Comparison of ENCODE assay signal across 16 cellular contexts in genomic region chr7:126501617-126502016, GRCh38.
DNase-seq lines count a peak whose midpoint lies in the region; ATAC-seq and TF ChIP-seq lines count a peak whose summit lies in the region.
"Had no signal": no experiment of that assay in that cellular context is flagged by ENCODE, and none has a peak within 500 bp of the region (broad histone marks: within the 10 kb centered on the region; RNA-seq: fewer than 3 reads in every experiment).

No MANE protein-coding gene starts in this region.

- peak; percentile 62 for ATAC-seq in GM19023 (IDR thresholded peaks at IDR 0.05; ENCODE audit: unreplicated experiment)
- peak; percentile 71 for ATAC-seq in HG03066 (IDR thresholded peaks at IDR 0.05; ENCODE audit: low read depth, unreplicated experiment)
- ATAC-seq: K562 had no signal

- intact Hi-C loops in head of caudate nucleus (cut with DNase I), result no loop called here

- DNase-seq in DMS79 (lab: John Stamatoyannopoulos, UW) (peak; percentile 43), NCI-H345 treated with DMSO at 0.1 percent for 48 hours (lab: John Stamatoyannopoulos, UW; ENCODE audit: unreplicated experiment) (peak; percentile 22), RKO (ENCODE audit: low spot score) (no peak), AG08396 (ENCODE audit: low spot score) (no peak), osteocyte (ENCODE audit: extremely low spot score, unreplicated experiment) (no peak), head of caudate nucleus (no peak)
- DNase-seq: activated naive CD4-positive, alpha-beta T cell treated with anti-CD3 and anti-CD28 coated beads, Interleukin-2, amount 10 ng/mL, durations not matched to agents 7 days and 5 days; NCI-H1092; NK-92 treated with Interleukin-12 subunit alpha and Interleukin-12 subunit beta, amount 100 ng/mL, for 24 hours; SIG-M5; stimulated activated CD4-positive, alpha-beta T cell treated with anti-CD3 and anti-CD28 coated beads, Interleukin-15, amount 100 ng/mL, for 24 hours had no signal

- H3K27me3 Mint-ChIP-seq in osteocyte (ENCODE audit: unreplicated experiment), result peaks cover 4% of the 10 kb centered on the region
- H3K27me3 Mint-ChIP-seq: activated naive CD4-positive, alpha-beta T cell treated with anti-CD3 and anti-CD28 coated beads, Interleukin-2, amount 10 ng/mL, durations not matched to agents 7 days and 5 days had no signal

- H3K4me3 Mint-ChIP-seq in osteocyte (ENCODE audit: unreplicated experiment), result no peak overlapping the region
- H3K4me3 Mint-ChIP-seq: activated naive CD4-positive, alpha-beta T cell treated with anti-CD3 and anti-CD28 coated beads, Interleukin-2, amount 10 ng/mL, durations not matched to agents 7 days and 5 days; neural progenitor cell; T-helper 2 cell treated with Interferon-gamma antibody and Interleukin-4, amounts not matched to agents 5 μg/mL and 100 μg/mL, for 36 hours had no signal

- H3K9me3 Mint-ChIP-seq in osteocyte (ENCODE audit: unreplicated experiment), result peaks cover 3% of the 10 kb centered on the region
- H3K9me3 Mint-ChIP-seq: neural progenitor cell had no signal

- H3K4me1 Mint-ChIP-seq in osteocyte (ENCODE audit: unreplicated experiment), result no peaks in the 10 kb centered on the region
- H3K4me1 Mint-ChIP-seq: activated naive CD4-positive, alpha-beta T cell treated with anti-CD3 and anti-CD28 coated beads, Interleukin-2, amount 10 ng/mL, durations not matched to agents 7 days and 5 days had no signal

- H3K36me3 Mint-ChIP-seq in osteocyte (ENCODE audit: unreplicated experiment), result no peaks in the 10 kb centered on the region
- H3K36me3 Mint-ChIP-seq: activated naive CD4-positive, alpha-beta T cell treated with anti-CD3 and anti-CD28 coated beads, Interleukin-2, amount 10 ng/mL, durations not matched to agents 7 days and 5 days; neural progenitor cell had no signal

- TF ChIP-seq CTCF in osteocyte (IDR thresholded peaks at IDR 0.05), result no peak

- no peak overlapping the region for H3K27ac Mint-ChIP-seq in osteocyte (ENCODE audit: unreplicated experiment)
- H3K27ac Mint-ChIP-seq: activated naive CD4-positive, alpha-beta T cell treated with anti-CD3 and anti-CD28 coated beads, Interleukin-2, amount 10 ng/mL, durations not matched to agents 7 days and 5 days; neural progenitor cell; T-helper 2 cell treated with Interferon-gamma antibody and Interleukin-4, amounts not matched to agents 5 μg/mL and 100 μg/mL, for 36 hours had no signal

Comparison
In these comparisons a context has a peak if more than half of its experiments do, and no peak if none do; other contexts are left out.
1. DNase-seq: peak in DMS79 (single experiment) and NCI-H345 treated with DMSO at 0.1 percent for 48 hours (single experiment); none in RKO (single experiment), AG08396 (single experiment), osteocyte (single experiment) and head of caudate nucleus (0 of 42).